In the genomic region with DNA sequence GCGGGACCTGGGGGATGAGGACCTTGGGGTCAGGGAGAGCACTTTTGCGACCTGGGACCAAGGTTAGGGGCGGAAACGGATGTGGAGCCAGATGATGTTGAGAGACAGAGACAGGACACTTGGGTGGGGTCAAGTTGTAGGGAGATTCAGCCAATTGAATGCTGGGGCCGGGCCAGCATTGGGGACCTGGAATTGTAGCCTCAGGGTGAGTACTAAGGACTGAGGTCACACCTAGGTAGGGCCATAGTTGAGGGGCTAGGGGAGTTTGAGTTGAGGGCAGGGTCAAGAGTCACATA, we compare ENCODE assay signal across 8 cellular contexts. TPM values are rescaled to one million over a fixed set of nuclear protein-coding genes. Genes with fewer than 3 reads are reported as not detected.
A peak's percentile ranks its signal among the peaks of the same experiment; 100 is the strongest.
DNase-seq lines count a peak whose midpoint lies in the region; ATAC-seq and TF ChIP-seq lines count a peak whose summit lies in the region.

No MANE protein-coding gene starts in this region.

- peak overlapping the region; percentile 60 for H3K9ac ChIP-seq in OCI-LY1 (ENCODE audit: low read length)

- H3K4me2 ChIP-seq in OCI-LY1 (ENCODE audit: low read length) (peak overlapping the region; percentile 78), osteoblast (ENCODE audit: insufficient read depth, low read length) (peak overlapping the region; percentile 85)

- ATAC-seq in effector memory CD8-positive, alpha-beta T cell (replicated peaks) = no peak
- no peak for ATAC-seq in GM19395 (IDR thresholded peaks at IDR 0.05; ENCODE audit: unreplicated experiment)

- no peaks in the 10 kb centered on the region for H3K79me2 ChIP-seq in OCI-LY1 (ENCODE audit: insufficient read depth, low read length)
- H3K79me2 ChIP-seq in osteoblast (ENCODE audit: insufficient read depth, low read length) = no peaks in the 10 kb centered on the region

- TF ChIP-seq CTCF in OCI-LY1 (IDR thresholded peaks at IDR 0.05; ENCODE audit: low read length) (no peak), osteoblast (IDR thresholded peaks at IDR 0.05; ENCODE audit: extremely low read depth, low read depth, low read length) (no peak)

- no peaks in the 10 kb centered on the region for H3K9me2 ChIP-seq in OCI-LY1 (ENCODE audit: low read depth, low read length)

- no peaks in the 10 kb centered on the region for H3K9me3 Mint-ChIP-seq in CD8-positive, alpha-beta memory T cell
- H3K9me3 Mint-ChIP-seq in effector memory CD8-positive, alpha-beta T cell = no peaks in the 10 kb centered on the region

- H3K4me3 ChIP-seq in CD8-positive, alpha-beta memory T cell (ENCODE audit: low read length) = peak overlapping the region; percentile 51
- H3K4me3 ChIP-seq in OCI-LY1 (ENCODE audit: low read depth, low read length, poor library complexity, severe bottlenecking) (peak overlapping the region; percentile 69), osteoblast (ENCODE audit: insufficient read depth, low read length) (peak overlapping the region; percentile 70)

- peaks cover 1% of the 10 kb centered on the region for H3K36me3 ChIP-seq in CD8-positive, alpha-beta memory T cell (ENCODE audit: insufficient read depth, low read length)
- peaks cover 15% of the 10 kb centered on the region for H3K36me3 ChIP-seq in OCI-LY1 (ENCODE audit: insufficient read depth, low read length)
- peaks cover 2% of the 10 kb centered on the region for H3K36me3 ChIP-seq in osteoblast (ENCODE audit: insufficient read depth, low read length)

- peaks cover 14% of the 10 kb centered on the region for H3K4me1 ChIP-seq in CD8-positive, alpha-beta memory T cell (ENCODE audit: insufficient read depth, low read length)
- H3K4me1 ChIP-seq in OCI-LY1 (ENCODE audit: insufficient read depth, low read length, severe bottlenecking) (peaks cover 19% of the 10 kb centered on the region), osteoblast (ENCODE audit: insufficient read depth, low read length) (peaks cover 8% of the 10 kb centered on the region)

- CTCF ChIA-PET in CD8-positive, alpha-beta memory T cell (lab: Charles Lee) = no interaction called here

- H4K20me1 ChIP-seq in OCI-LY1 (ENCODE audit: insufficient read depth, low read length) (no peaks in the 10 kb centered on the region), osteoblast (ENCODE audit: insufficient read depth, low read length) (no peaks in the 10 kb centered on the region)

- no peaks in the 10 kb centered on the region for H3K27me3 ChIP-seq in CD8-positive, alpha-beta memory T cell (ENCODE audit: insufficient read depth, low read length, poor library complexity, severe bottlenecking)
- H3K27me3 ChIP-seq in OCI-LY1 (ENCODE audit: insufficient read depth, low read length) (no peaks in the 10 kb centered on the region), osteoblast (ENCODE audit: insufficient read depth, low read length) (no peaks in the 10 kb centered on the region)

- H2AFZ ChIP-seq in OCI-LY1 (ENCODE audit: low read length) (no peak overlapping the region), osteoblast (ENCODE audit: low read length) (peak overlapping the region; percentile 68)

- H3K4me1 Mint-ChIP-seq in CD8-positive, alpha-beta memory T cell = peaks cover 9 to 17% (median 10%) of the 10 kb centered on the region in 3 donors
- H3K4me1 Mint-ChIP-seq in effector memory CD8-positive, alpha-beta T cell (ENCODE audit: low read depth in 2 of 2) = peaks cover 10 to 13% of the 10 kb centered on the region in 2 donors

- H3K9me3 ChIP-seq in CD8-positive, alpha-beta memory T cell (ENCODE audit: low read length) = no peaks in the 10 kb centered on the region
- H3K9me3 ChIP-seq in OCI-LY1 (ENCODE audit: low read length) = no peaks in the 10 kb centered on the region
- H3K9me3 ChIP-seq in osteoblast (ENCODE audit: low read depth, low read length) = no peaks in the 10 kb centered on the region

- H3F3A ChIP-seq in OCI-LY1 (ENCODE audit: insufficient read depth, low read length) = no peaks in the 10 kb centered on the region

- H3K36me3 Mint-ChIP-seq in CD8-positive, alpha-beta memory T cell = peaks cover 0 to 22% (median 1%) of the 10 kb centered on the region in 3 donors
- H3K36me3 Mint-ChIP-seq in effector memory CD8-positive, alpha-beta T cell (ENCODE audit: insufficient read depth) = peaks cover 34% of the 10 kb centered on the region

- H3K27ac Mint-ChIP-seq in CD8-positive, alpha-beta memory T cell = peak overlapping the region in 7 of 8 donors; percentile 47 to 95 (median 84)
- H3K27ac Mint-ChIP-seq in effector memory CD8-positive, alpha-beta T cell = peak overlapping the region in 1 of 2 donors; percentile 88

- no peak for DNase-seq in CD8-positive, alpha-beta memory T cell
- no peak for DNase-seq in effector memory CD8-positive, alpha-beta T cell
- no peak for DNase-seq in osteoblast (ENCODE audit: insufficient read length, low spot score, missing footprints)
- no peak for DNase-seq in posterior vena cava (ENCODE audit: low spot score)
- DNase-seq in NCI-H2227 treated with DMSO at 0.1 percent for 48 hours (lab: John Stamatoyannopoulos, UW) = no peak
- no peak for DNase-seq in NCI-H446 treated with DMSO at 0.1 percent for 48 hours (lab: John Stamatoyannopoulos, UW)

- POLR2A ChIA-PET in CD8-positive, alpha-beta memory T cell (lab: Charles Lee) = interaction anchor here (0.6 to 2.3 kb wide), 4 partner anchors 13 to 51 kb away, joined by 3 to 14 read pairs (median 8); a partner anchor contains a TSS

- intact Hi-C loops in posterior vena cava (cut with DNase I) = no loop called here

- peak overlapping the region; percentile 38 for H3K27ac ChIP-seq in CD8-positive, alpha-beta memory T cell (ENCODE audit: low read depth, low read length)
- H3K27ac ChIP-seq in OCI-LY1 (ENCODE audit: low read depth, low read length, poor library complexity, severe bottlenecking) (peak overlapping the region; percentile 58), osteoblast (ENCODE audit: low read depth, low read length) (no peak overlapping the region)

- H3K4me3 Mint-ChIP-seq in CD8-positive, alpha-beta memory T cell = peak overlapping the region; percentile 82 to 96 (median 91)
- peak overlapping the region; percentile 93 to 94 for H3K4me3 Mint-ChIP-seq in effector memory CD8-positive, alpha-beta T cell

- no peaks in the 10 kb centered on the region for H3K27me3 Mint-ChIP-seq in CD8-positive, alpha-beta memory T cell
- no peaks in the 10 kb centered on the region for H3K27me3 Mint-ChIP-seq in effector memory CD8-positive, alpha-beta T cell

RNA-seq across cellular contexts. Expression of a gene that starts 1.2 kb away (rescaled TPM):
- 10 to 100 TPM; 25.5 to 34.3 TPM for total RNA-seq in CD8-positive, alpha-beta memory T cell
- polyA plus RNA-seq in CD8-positive, alpha-beta memory T cell = 82.2 TPM
- total RNA-seq in osteoblast (48.9 and 52.1 TPM in 2 replicates), posterior vena cava (10 to 100 TPM; 37.1 to 41.2 TPM)

RNA-seq across cellular contexts. Expression of a gene that starts 2.0 kb away (rescaled TPM):
- total RNA-seq in CD8-positive, alpha-beta memory T cell = 1 to 10 TPM; 1.6 to 1.8 TPM
- polyA plus RNA-seq in CD8-positive, alpha-beta memory T cell = 0.76 TPM
- total RNA-seq in osteoblast (1.1 and 1.2 TPM in 2 replicates), posterior vena cava (under 1 TPM; 0.65 to 0.71 TPM)

RNA-seq across cellular contexts. Expression of a gene that starts 12.4 kb away (rescaled TPM):
- 100 to 1,000 TPM; 197 to 201 TPM for total RNA-seq in CD8-positive, alpha-beta memory T cell
- 175 TPM for polyA plus RNA-seq in CD8-positive, alpha-beta memory T cell
- 31.5 and 32.4 TPM in 2 replicates for total RNA-seq in osteoblast
- total RNA-seq in posterior vena cava = 10 to 100 TPM; 55.1 to 56.4 TPM

RNA-seq across cellular contexts. Expression of a gene that starts 19.2 kb away (rescaled TPM):
- 10 to 100 TPM; 63.3 to 66.2 TPM for total RNA-seq in CD8-positive, alpha-beta memory T cell
- polyA plus RNA-seq in CD8-positive, alpha-beta memory T cell = 25.2 TPM
- total RNA-seq in osteoblast (47.1 and 48.1 TPM in 2 replicates), posterior vena cava (10 to 100 TPM; 32.5 to 35.4 TPM)

RNA-seq across cellular contexts. Expression of a gene that starts 40.3 kb away (rescaled TPM):
- total RNA-seq in CD8-positive, alpha-beta memory T cell = not detected
- polyA plus RNA-seq in CD8-positive, alpha-beta memory T cell = 2.4 TPM
- total RNA-seq in osteoblast = under 0.01 TPM in 1 of 2 replicates, not detected in the other
- not detected for total RNA-seq in posterior vena cava
